In the genomic region with DNA sequence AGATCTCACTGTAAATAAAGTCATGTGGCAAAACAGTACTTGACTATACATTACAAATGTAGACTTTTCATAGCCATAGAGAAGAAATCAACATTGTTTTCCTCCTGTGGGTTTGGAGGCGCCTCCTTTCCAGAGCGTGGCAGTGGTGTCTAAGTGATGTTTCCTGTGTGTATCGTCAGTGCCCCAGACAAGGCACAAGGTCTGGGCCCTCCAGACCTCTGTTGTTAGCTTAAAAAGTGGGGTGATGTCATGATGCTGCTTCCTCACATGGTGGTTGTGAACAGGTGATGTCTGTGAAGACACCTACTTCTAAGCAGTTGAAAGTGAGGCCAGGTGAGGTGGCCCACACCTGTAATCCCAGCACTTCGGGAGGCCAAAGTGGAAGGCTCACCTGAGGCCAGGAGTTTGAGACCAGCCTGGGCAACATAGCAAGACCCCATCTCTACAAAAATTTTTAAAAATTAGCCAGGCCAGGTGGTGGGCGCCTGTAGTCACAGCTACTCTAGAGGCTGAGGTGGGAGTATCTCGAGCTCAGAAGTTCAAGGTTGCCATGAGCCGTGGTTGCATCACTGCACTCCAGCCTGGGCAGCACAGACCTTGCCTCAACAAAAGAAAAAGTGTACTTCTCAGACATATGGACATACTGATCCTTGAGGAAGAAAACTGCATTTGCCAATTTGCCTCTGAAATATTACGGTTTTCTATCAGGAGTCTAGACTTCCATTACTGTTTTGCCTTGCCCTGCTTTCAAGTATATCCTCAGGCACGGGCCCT, we compare ENCODE assay signal across 19 cellular contexts. TPM values are rescaled to one million over a fixed set of nuclear protein-coding genes. Genes with fewer than 3 reads are reported as not detected.
A peak's percentile ranks its signal among the peaks of the same experiment; 100 is the strongest.
DNase-seq lines count a peak whose midpoint lies in the region; ATAC-seq and TF ChIP-seq lines count a peak whose summit lies in the region.
"Had no signal": no experiment of that assay in that cellular context is flagged by ENCODE, and none has a peak within 500 bp of the region (broad histone marks: within the 10 kb centered on the region; RNA-seq: fewer than 3 reads in every experiment).

No MANE protein-coding gene starts in this region.

- TF ChIP-seq CTCF in upper lobe of left lung (IDR thresholded peaks at IDR 0.05): no peak

- no peak overlapping the region for H3K4me3 Mint-ChIP-seq in activated CD4-positive, alpha-beta memory T cell treated with anti-CD3 and anti-CD28 coated beads for 36 hours
- no peak overlapping the region for H3K4me3 Mint-ChIP-seq in central memory CD8-positive, alpha-beta T cell
- no peak overlapping the region for H3K4me3 Mint-ChIP-seq in stimulated activated effector memory CD8-positive, alpha-beta T cell treated with anti-CD3 and anti-CD28 coated beads, Interleukin-12 subunit alpha, Interleukin-12 subunit beta, amount 100 ng/mL, for 72 hours
- H3K4me3 Mint-ChIP-seq: activated B cell treated with CpG ODN at 0.5 μM for 24 hours, memory B cell had no signal

- H3K4me1 Mint-ChIP-seq in activated CD4-positive, alpha-beta memory T cell treated with anti-CD3 and anti-CD28 coated beads for 36 hours (ENCODE audit: low read depth): peaks cover 69% of the 10 kb centered on the region
- H3K4me1 Mint-ChIP-seq in central memory CD8-positive, alpha-beta T cell: peaks cover 32% of the 10 kb centered on the region
- H3K4me1 Mint-ChIP-seq in stimulated activated effector memory CD8-positive, alpha-beta T cell treated with anti-CD3 and anti-CD28 coated beads, Interleukin-12 subunit alpha, Interleukin-12 subunit beta, amount 100 ng/mL, for 72 hours: peaks cover 35% of the 10 kb centered on the region
- H3K4me1 Mint-ChIP-seq: activated B cell treated with CpG ODN at 0.5 μM for 24 hours, memory B cell had no signal

- no peaks in the 10 kb centered on the region for H3K9me3 Mint-ChIP-seq in activated CD4-positive, alpha-beta memory T cell treated with anti-CD3 and anti-CD28 coated beads for 36 hours
- H3K9me3 Mint-ChIP-seq in central memory CD8-positive, alpha-beta T cell: no peaks in the 10 kb centered on the region
- H3K9me3 Mint-ChIP-seq in stimulated activated effector memory CD8-positive, alpha-beta T cell treated with anti-CD3 and anti-CD28 coated beads, Interleukin-12 subunit alpha, Interleukin-12 subunit beta, amount 100 ng/mL, for 72 hours: no peaks in the 10 kb centered on the region
- H3K9me3 Mint-ChIP-seq: activated B cell treated with CpG ODN at 0.5 μM for 24 hours, memory B cell had no signal

- DNase-seq in activated T-cell treated with anti-CD3 and anti-CD28 coated beads for 1 hour (ENCODE audit: low read depth): peak; percentile 6
- no peak for DNase-seq in activated T-cell treated with anti-CD3 and anti-CD28 coated beads, Interleukin-2, amount 50 U/mL, for 48 hours
- DNase-seq in activated CD4-positive, alpha-beta memory T cell treated with anti-CD3 and anti-CD28 coated beads for 36 hours: peak; percentile 43
- peak in 1 of 2 donors; percentile 25 for DNase-seq in central memory CD8-positive, alpha-beta T cell (ENCODE audit: low spot score in 2 of 2)
- DNase-seq in stimulated activated effector memory CD8-positive, alpha-beta T cell treated with anti-CD3 and anti-CD28 coated beads, Interleukin-12 subunit alpha, Interleukin-12 subunit beta, amount 100 ng/mL, for 72 hours (ENCODE audit: low spot score in 2 of 2): no peak
- no peak for DNase-seq in NCI-H446 treated with DMSO at 0.1 percent for 48 hours (lab: John Stamatoyannopoulos, UW)
- no peak for DNase-seq in upper lobe of left lung
- DNase-seq: activated B cell treated with CpG ODN at 0.5 μM for 24 hours, body of pancreas, dermis blood vessel endothelial cell, GOT3, head of caudate nucleus, NCI-H187 treated with DMSO at 0.1 percent for 48 hours, NCI-H526 treated with DMSO at 0.1 percent for 48 hours, PC-3 had no signal

- POLR2A ChIA-PET in activated CD4-positive, alpha-beta memory T cell treated with anti-CD3 and anti-CD28 coated beads for 36 hours (lab: Charles Lee): no interaction called here

- peaks cover 3 to 14% (median 6%) of the 10 kb centered on the region in 4 donors for H3K4me1 ChIP-seq in upper lobe of left lung
- H3K4me1 ChIP-seq: body of pancreas, esophagus muscularis mucosa had no signal

- no peak for TF ChIP-seq EP300 in upper lobe of left lung (IDR thresholded peaks at IDR 0.05)

- H3K36me3 ChIP-seq in upper lobe of left lung: peaks cover 34 to 93% (median 67%) of the 10 kb centered on the region in 4 donors

- intact Hi-C loops in activated CD4-positive, alpha-beta memory T cell treated with anti-CD3 and anti-CD28 coated beads for 36 hours (cut with micrococcal nuclease): loop anchor here (5.0 kb wide), 1 partner anchor 63 kb away; a partner anchor contains a TSS

- H3K36me3 Mint-ChIP-seq in activated CD4-positive, alpha-beta memory T cell treated with anti-CD3 and anti-CD28 coated beads for 36 hours: peaks cover 61% of the 10 kb centered on the region
- H3K36me3 Mint-ChIP-seq in central memory CD8-positive, alpha-beta T cell (ENCODE audit: insufficient read depth): peaks cover 69% of the 10 kb centered on the region
- H3K36me3 Mint-ChIP-seq in stimulated activated effector memory CD8-positive, alpha-beta T cell treated with anti-CD3 and anti-CD28 coated beads, Interleukin-12 subunit alpha, Interleukin-12 subunit beta, amount 100 ng/mL, for 72 hours: peaks cover 100% of the 10 kb centered on the region

- H3K27me3 ChIP-seq in upper lobe of left lung: no peaks in the 10 kb centered on the region
- H3K27me3 ChIP-seq: body of pancreas, esophagus muscularis mucosa had no signal

- H3K27ac ChIP-seq in upper lobe of left lung: peak overlapping the region in 1 of 4 donors; percentile 36
- H3K27ac ChIP-seq: body of pancreas, esophagus muscularis mucosa had no signal

- H3K27ac Mint-ChIP-seq in activated CD4-positive, alpha-beta memory T cell treated with anti-CD3 and anti-CD28 coated beads for 36 hours: peak overlapping the region; percentile 59
- H3K27ac Mint-ChIP-seq in central memory CD8-positive, alpha-beta T cell (ENCODE audit: low read depth): peak overlapping the region; percentile 82
- H3K27ac Mint-ChIP-seq in stimulated activated effector memory CD8-positive, alpha-beta T cell treated with anti-CD3 and anti-CD28 coated beads, Interleukin-12 subunit alpha, Interleukin-12 subunit beta, amount 100 ng/mL, for 72 hours: peak overlapping the region; percentile 61
- H3K27ac Mint-ChIP-seq: activated B cell treated with CpG ODN at 0.5 μM for 24 hours, memory B cell had no signal

- H3K4me3 ChIP-seq in upper lobe of left lung: no peak overlapping the region
- H3K4me3 ChIP-seq: body of pancreas, esophagus muscularis mucosa had no signal

- H3K27me3 Mint-ChIP-seq in activated CD4-positive, alpha-beta memory T cell treated with anti-CD3 and anti-CD28 coated beads for 36 hours: no peaks in the 10 kb centered on the region
- H3K27me3 Mint-ChIP-seq in central memory CD8-positive, alpha-beta T cell: no peaks in the 10 kb centered on the region
- H3K27me3 Mint-ChIP-seq: activated B cell treated with CpG ODN at 0.5 μM for 24 hours, memory B cell had no signal

- H3K9me3 ChIP-seq in upper lobe of left lung: no peaks in the 10 kb centered on the region
- H3K9me3 ChIP-seq: body of pancreas, esophagus muscularis mucosa had no signal

- no peak for TF ChIP-seq POLR2A in upper lobe of left lung (IDR thresholded peaks at IDR 0.05)

- peak; percentile 97 for ATAC-seq in central memory CD8-positive, alpha-beta T cell (replicated peaks; ENCODE audit: extremely low read depth, poor library complexity, severe bottlenecking)
- ATAC-seq in stimulated activated effector memory CD8-positive, alpha-beta T cell treated with anti-CD3 and anti-CD28 coated beads, Interleukin-12 subunit alpha, Interleukin-12 subunit beta, amount 100 ng/mL, for 72 hours: peak; percentile 55
- ATAC-seq in GM18520 (IDR thresholded peaks at IDR 0.05; ENCODE audit: unreplicated experiment) (no peak), upper lobe of left lung (ENCODE audit: low FRiP score in 2 of 2) (no peak)
- ATAC-seq: body of pancreas, PC-3, SK-N-SH treated with all-trans-retinoic acid at 6 μM for 48 hours had no signal

- WGBS in upper lobe of left lung, 2 donors: 77 to 86% methylated on average over 9 of the region's 9 CpGs

- CTCF ChIA-PET in activated CD4-positive, alpha-beta memory T cell treated with anti-CD3 and anti-CD28 coated beads for 36 hours (lab: Charles Lee): interaction anchor here (0.6 to 2.0 kb wide), 2 partner anchors 29 to 192 kb away, joined by 3 to 7 read pairs; no protein-coding TSS in a partner anchor

RNA-seq across cellular contexts. Expression of a gene that starts 15.7 kb away (rescaled TPM):
- total RNA-seq in activated CD4-positive, alpha-beta memory T cell treated with anti-CD3 and anti-CD28 coated beads for 36 hours: 100 to 1,000 TPM; 150 to 156 TPM
- total RNA-seq in upper lobe of left lung: 100 to 1,000 TPM in 1 of 6 donors, 10 to 100 TPM in 5; 57.9 to 115 (median 66.7) TPM

Comparison
In these comparisons a context has a peak if more than half of its experiments do, and no peak if none do; other contexts are left out.
1. DNase-seq: peak in activated T-cell treated with anti-CD3 and anti-CD28 coated beads for 1 hour (single experiment) and activated CD4-positive, alpha-beta memory T cell treated with anti-CD3 and anti-CD28 coated beads for 36 hours (single experiment); none in activated T-cell treated with anti-CD3 and anti-CD28 coated beads, Interleukin-2, amount 50 U/mL, for 48 hours (0 of 2), stimulated activated effector memory CD8-positive, alpha-beta T cell treated with anti-CD3 and anti-CD28 coated beads, Interleukin-12 subunit alpha, Interleukin-12 subunit beta, amount 100 ng/mL, for 72 hours (0 of 2), NCI-H446 treated with DMSO at 0.1 percent for 48 hours (single experiment) and upper lobe of left lung (0 of 2).
2. ATAC-seq: peak in central memory CD8-positive, alpha-beta T cell (single experiment) and stimulated activated effector memory CD8-positive, alpha-beta T cell treated with anti-CD3 and anti-CD28 coated beads, Interleukin-12 subunit alpha, Interleukin-12 subunit beta, amount 100 ng/mL, for 72 hours (single experiment); none in GM18520 (single experiment) and upper lobe of left lung (0 of 2).
3. Peak in every context shown above with its lines, with median percentiles within 50 percentile points of each other: H3K27ac Mint-ChIP-seq.